2 cellular contexts compared by ENCODE assay signal in the genomic region with DNA sequence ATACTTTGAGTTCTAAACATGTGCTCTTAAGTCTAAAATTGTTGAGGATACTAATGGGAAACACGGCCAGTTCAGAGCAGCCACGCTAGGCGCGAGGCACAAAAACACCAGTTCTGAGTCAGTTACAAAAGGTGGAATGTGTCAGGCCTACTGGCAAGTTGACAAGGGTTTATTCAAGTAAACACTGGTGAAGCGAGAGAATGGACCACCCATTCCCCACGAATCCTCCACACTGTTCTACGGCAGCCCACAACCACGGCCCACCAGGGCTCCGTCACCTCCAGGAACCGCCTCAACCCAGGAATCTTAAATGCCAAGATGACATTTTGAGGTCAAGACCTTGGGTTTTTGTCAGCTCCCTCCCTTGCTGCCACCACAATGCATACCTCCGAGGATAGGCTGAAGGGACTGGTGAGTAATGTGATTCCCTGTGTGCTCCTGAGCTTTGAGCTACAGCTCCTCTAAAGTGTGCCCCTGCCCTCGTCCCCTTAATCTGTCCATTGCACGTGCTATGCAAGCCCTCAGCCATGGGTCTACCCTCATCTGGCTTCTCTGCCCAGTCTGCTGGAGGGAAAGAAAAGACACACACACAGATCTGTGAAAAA.
TF ChIP-seq lines count a peak whose summit lies in the region.

No MANE protein-coding gene starts in this region.

TF ChIP-seq in GM23338, 12 proteins besides CTCF, POLR2A, EP300 and RAD21:
- TF ChIP-seq, protein P1, sequence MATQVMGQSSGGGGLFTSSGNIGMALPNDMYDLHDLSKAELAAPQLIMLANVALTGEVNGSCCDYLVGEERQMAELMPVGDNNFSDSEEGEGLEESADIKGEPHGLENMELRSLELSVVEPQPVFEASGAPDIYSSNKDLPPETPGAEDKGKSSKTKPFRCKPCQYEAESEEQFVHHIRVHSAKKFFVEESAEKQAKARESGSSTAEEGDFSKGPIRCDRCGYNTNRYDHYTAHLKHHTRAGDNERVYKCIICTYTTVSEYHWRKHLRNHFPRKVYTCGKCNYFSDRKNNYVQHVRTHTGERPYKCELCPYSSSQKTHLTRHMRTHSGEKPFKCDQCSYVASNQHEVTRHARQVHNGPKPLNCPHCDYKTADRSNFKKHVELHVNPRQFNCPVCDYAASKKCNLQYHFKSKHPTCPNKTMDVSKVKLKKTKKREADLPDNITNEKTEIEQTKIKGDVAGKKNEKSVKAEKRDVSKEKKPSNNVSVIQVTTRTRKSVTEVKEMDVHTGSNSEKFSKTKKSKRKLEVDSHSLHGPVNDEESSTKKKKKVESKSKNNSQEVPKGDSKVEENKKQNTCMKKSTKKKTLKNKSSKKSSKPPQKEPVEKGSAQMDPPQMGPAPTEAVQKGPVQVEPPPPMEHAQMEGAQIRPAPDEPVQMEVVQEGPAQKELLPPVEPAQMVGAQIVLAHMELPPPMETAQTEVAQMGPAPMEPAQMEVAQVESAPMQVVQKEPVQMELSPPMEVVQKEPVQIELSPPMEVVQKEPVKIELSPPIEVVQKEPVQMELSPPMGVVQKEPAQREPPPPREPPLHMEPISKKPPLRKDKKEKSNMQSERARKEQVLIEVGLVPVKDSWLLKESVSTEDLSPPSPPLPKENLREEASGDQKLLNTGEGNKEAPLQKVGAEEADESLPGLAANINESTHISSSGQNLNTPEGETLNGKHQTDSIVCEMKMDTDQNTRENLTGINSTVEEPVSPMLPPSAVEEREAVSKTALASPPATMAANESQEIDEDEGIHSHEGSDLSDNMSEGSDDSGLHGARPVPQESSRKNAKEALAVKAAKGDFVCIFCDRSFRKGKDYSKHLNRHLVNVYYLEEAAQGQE (IDR thresholded peaks at IDR 0.05; ENCODE audit: unreplicated experiment) = no peak
- TF ChIP-seq, protein P2, sequence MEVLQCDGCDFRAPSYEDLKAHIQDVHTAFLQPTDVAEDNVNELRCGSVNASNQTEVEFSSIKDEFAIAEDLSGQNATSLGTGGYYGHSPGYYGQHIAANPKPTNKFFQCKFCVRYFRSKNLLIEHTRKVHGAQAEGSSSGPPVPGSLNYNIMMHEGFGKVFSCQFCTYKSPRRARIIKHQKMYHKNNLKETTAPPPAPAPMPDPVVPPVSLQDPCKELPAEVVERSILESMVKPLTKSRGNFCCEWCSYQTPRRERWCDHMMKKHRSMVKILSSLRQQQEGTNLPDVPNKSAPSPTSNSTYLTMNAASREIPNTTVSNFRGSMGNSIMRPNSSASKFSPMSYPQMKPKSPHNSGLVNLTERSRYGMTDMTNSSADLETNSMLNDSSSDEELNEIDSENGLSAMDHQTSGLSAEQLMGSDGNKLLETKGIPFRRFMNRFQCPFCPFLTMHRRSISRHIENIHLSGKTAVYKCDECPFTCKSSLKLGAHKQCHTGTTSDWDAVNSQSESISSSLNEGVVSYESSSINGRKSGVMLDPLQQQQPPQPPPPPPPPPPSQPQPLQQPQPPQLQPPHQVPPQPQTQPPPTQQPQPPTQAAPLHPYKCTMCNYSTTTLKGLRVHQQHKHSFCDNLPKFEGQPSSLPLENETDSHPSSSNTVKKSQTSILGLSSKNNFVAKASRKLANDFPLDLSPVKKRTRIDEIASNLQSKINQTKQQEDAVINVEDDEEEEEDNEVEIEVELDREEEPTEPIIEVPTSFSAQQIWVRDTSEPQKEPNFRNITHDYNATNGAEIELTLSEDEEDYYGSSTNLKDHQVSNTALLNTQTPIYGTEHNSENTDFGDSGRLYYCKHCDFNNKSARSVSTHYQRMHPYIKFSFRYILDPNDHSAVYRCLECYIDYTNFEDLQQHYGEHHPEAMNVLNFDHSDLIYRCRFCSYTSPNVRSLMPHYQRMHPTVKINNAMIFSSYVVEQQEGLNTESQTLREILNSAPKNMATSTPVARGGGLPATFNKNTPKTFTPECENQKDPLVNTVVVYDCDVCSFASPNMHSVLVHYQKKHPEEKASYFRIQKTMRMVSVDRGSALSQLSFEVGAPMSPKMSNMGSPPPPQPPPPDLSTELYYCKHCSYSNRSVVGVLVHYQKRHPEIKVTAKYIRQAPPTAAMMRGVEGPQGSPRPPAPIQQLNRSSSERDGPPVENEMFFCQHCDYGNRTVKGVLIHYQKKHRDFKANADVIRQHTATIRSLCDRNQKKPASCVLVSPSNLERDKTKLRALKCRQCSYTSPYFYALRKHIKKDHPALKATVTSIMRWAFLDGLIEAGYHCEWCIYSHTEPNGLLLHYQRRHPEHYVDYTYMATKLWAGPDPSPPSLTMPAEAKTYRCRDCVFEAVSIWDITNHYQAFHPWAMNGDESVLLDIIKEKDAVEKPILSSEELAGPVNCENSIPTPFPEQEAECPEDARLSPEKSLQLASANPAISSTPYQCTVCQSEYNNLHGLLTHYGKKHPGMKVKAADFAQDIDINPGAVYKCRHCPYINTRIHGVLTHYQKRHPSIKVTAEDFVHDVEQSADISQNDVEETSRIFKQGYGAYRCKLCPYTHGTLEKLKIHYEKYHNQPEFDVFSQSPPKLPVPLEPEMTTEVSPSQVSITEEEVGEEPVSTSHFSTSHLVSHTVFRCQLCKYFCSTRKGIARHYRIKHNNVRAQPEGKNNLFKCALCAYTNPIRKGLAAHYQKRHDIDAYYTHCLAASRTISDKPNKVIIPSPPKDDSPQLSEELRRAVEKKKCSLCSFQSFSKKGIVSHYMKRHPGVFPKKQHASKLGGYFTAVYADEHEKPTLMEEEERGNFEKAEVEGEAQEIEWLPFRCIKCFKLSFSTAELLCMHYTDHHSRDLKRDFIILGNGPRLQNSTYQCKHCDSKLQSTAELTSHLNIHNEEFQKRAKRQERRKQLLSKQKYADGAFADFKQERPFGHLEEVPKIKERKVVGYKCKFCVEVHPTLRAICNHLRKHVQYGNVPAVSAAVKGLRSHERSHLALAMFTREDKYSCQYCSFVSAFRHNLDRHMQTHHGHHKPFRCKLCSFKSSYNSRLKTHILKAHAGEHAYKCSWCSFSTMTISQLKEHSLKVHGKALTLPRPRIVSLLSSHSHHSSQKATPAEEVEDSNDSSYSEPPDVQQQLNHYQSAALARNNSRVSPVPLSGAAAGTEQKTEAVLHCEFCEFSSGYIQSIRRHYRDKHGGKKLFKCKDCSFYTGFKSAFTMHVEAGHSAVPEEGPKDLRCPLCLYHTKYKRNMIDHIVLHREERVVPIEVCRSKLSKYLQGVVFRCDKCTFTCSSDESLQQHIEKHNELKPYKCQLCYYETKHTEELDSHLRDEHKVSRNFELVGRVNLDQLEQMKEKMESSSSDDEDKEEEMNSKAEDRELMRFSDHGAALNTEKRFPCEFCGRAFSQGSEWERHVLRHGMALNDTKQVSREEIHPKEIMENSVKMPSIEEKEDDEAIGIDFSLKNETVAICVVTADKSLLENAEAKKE (CRISPR knock-in tag; IDR thresholded peaks at IDR 0.05) = no peak
- TF ChIP-seq EZH2phosphoT487 (IDR thresholded peaks at IDR 0.05; ENCODE audit: unreplicated experiment) (no peak), CREB1 (CRISPR knock-in tag; IDR thresholded peaks at IDR 0.05; ENCODE audit: low read depth) (no peak), NANOG (IDR thresholded peaks at IDR 0.05; ENCODE audit: borderline replicate concordance) (no peak), ETS1 (IDR thresholded peaks at IDR 0.05) (no peak), JUNB (IDR thresholded peaks at IDR 0.05; ENCODE audit: unreplicated experiment) (no peak)

TF ChIP-seq in WTC11, 78 proteins besides CTCF, POLR2A, EP300 and RAD21 (continued from another document):
- TF ChIP-seq, protein P3, sequence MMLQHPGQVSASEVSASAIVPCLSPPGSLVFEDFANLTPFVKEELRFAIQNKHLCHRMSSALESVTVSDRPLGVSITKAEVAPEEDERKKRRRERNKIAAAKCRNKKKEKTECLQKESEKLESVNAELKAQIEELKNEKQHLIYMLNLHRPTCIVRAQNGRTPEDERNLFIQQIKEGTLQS (CRISPR knock-in tag; conservative IDR thresholded peaks at IDR 0.05) = no peak
- TF ChIP-seq MXD4 (CRISPR knock-in tag; IDR thresholded peaks at IDR 0.05; ENCODE audit: borderline replicate concordance) = no peak
